ENCODE assay signal across 25 cellular contexts in the genomic region with DNA sequence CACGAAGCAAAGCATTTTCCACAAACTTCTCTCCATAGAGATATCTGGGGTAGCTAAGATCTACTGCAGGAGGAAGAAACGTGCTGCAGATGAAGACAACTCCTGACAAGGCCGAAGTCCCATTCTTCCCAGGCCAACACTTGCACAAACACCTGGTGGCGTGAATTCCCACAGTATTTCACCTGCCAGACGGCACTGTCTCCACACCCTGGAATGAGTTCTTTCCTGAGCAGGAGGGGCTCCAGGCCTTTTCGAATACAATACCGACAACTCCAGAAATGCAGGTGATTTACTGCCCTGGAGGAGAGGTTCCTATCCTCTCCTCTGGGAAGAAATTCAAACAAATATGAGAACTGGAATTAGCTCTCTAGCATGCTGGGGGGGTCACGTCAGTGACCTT.
DNase-seq lines count a peak whose midpoint lies in the region; ATAC-seq and TF ChIP-seq lines count a peak whose summit lies in the region.
"Had no signal": no experiment of that assay in that cellular context is flagged by ENCODE, and none has a peak within 500 bp of the region (broad histone marks: within the 10 kb centered on the region; RNA-seq: fewer than 3 reads in every experiment).

No MANE protein-coding gene starts in this region.

- H3K4me1 ChIP-seq in thyroid gland (peaks cover 21 to 45% of the 10 kb centered on the region in 2 donors), left lung (no peaks in the 10 kb centered on the region), heart right ventricle (peaks cover 0 to 7% (median 0%) of the 10 kb centered on the region in 9 donors)
- H3K4me1 ChIP-seq: BE2C had no signal

- peak overlapping the region in 2 of 3 donors; percentile 71 to 82 for H3K27ac ChIP-seq in thyroid gland
- no peak overlapping the region for H3K27ac ChIP-seq in left lung
- H3K27ac ChIP-seq in heart right ventricle = no peak overlapping the region

- peak overlapping the region; percentile 78 for H3K27ac Mint-ChIP-seq in dendritic cell treated with granulocyte-macrophage colony-stimulating factor and Interleukin-4, amounts not matched to agents 40 ng/mL and 50 ng/mL, for 4 days
- peak overlapping the region in 2 of 3 experiments; percentile 5 to 31 for H3K27ac Mint-ChIP-seq in nephron
- H3K27ac Mint-ChIP-seq: CD4-positive, CD25-positive, alpha-beta regulatory T cell; CD8-positive, alpha-beta memory T cell; GM23338; HFFc6 had no signal

- H3K36me3 Mint-ChIP-seq in dendritic cell treated with granulocyte-macrophage colony-stimulating factor and Interleukin-4, amounts not matched to agents 40 ng/mL and 50 ng/mL, for 4 days (ENCODE audit: low read depth) = no peaks in the 10 kb centered on the region
- H3K36me3 Mint-ChIP-seq in nephron (ENCODE audit: low read depth) = peaks cover 17% of the 10 kb centered on the region
- H3K36me3 Mint-ChIP-seq: CD4-positive, CD25-positive, alpha-beta regulatory T cell; CD8-positive, alpha-beta memory T cell had no signal

- TF ChIP-seq CTCF in nephron (IDR thresholded peaks at IDR 0.05; ENCODE audit: unreplicated experiment in 3 of 3) = no peak
- no peak for TF ChIP-seq CTCF in thyroid gland (IDR thresholded peaks at IDR 0.05)
- no peak for TF ChIP-seq CTCF in left lung (IDR thresholded peaks at IDR 0.05)
- no peak for TF ChIP-seq CTCF in heart right ventricle (IDR thresholded peaks at IDR 0.05)

- ATAC-seq in HG03571 (IDR thresholded peaks at IDR 0.05; ENCODE audit: unreplicated experiment) (no peak), left lung (no peak), heart right ventricle (no peak)
- ATAC-seq: GM12878, HCT116, HepG2 had no signal

- H3K4me1 Mint-ChIP-seq in dendritic cell treated with granulocyte-macrophage colony-stimulating factor and Interleukin-4, amounts not matched to agents 40 ng/mL and 50 ng/mL, for 4 days (ENCODE audit: low read depth) = peaks cover 38% of the 10 kb centered on the region
- peaks cover 33% of the 10 kb centered on the region for H3K4me1 Mint-ChIP-seq in nephron

- no peak for TF ChIP-seq POLR2A in thyroid gland (IDR thresholded peaks at IDR 0.05)

- H3K4me3 Mint-ChIP-seq in dendritic cell treated with granulocyte-macrophage colony-stimulating factor and Interleukin-4, amounts not matched to agents 40 ng/mL and 50 ng/mL, for 4 days = no peak overlapping the region
- no peak overlapping the region for H3K4me3 Mint-ChIP-seq in nephron
- H3K4me3 Mint-ChIP-seq: CD4-positive, CD25-positive, alpha-beta regulatory T cell; CD8-positive, alpha-beta memory T cell; GM23338; HFFc6; IgD-negative memory B cell had no signal

- intact Hi-C loops in dendritic cell treated with granulocyte-macrophage colony-stimulating factor and Interleukin-4, amounts not matched to agents 40 ng/mL and 50 ng/mL, for 4 days (cut with micrococcal nuclease) = no loop called here
- intact Hi-C loops in thyroid gland (cut with DNase I) = no loop called here
- intact Hi-C loops in left lung (cut with DNase I) = no loop called here
- intact Hi-C loops in heart right ventricle (cut with DNase I) = loop anchor here in 1 of 10 donors (10.0 kb wide), 1 partner anchor 48 kb away; no protein-coding TSS in a partner anchor

- H3K27me3 ChIP-seq in thyroid gland = no peaks in the 10 kb centered on the region
- no peaks in the 10 kb centered on the region for H3K27me3 ChIP-seq in left lung
- no peaks in the 10 kb centered on the region for H3K27me3 ChIP-seq in heart right ventricle

- H3K4me3 ChIP-seq in thyroid gland (replicated peaks in 1 of 3) (no peak overlapping the region), left lung (no peak overlapping the region), heart right ventricle (no peak overlapping the region)
- H3K4me3 ChIP-seq: GM12878, GM23338 had no signal

- DNase-seq in islet precursor cell = peak; percentile 35
- DNase-seq in thyroid gland = no peak
- DNase-seq in NK-92 treated with Interleukin-12 subunit alpha and Interleukin-12 subunit beta, amount 100 ng/mL, for 24 hours (lab: John Stamatoyannopoulos, UW) = no peak
- DNase-seq in left lung = no peak
- DNase-seq in heart right ventricle = no peak
- DNase-seq: ACHN; BE2C; C1 segment of cervical spinal cord; CD4-positive, CD25-positive, alpha-beta regulatory T cell; CD8-positive, alpha-beta memory T cell; COR-L47; DMS 273 treated with DMSO at 0.1 percent for 48 hours; DMS53; DND-41; EL; H7; HFFc6 had no signal

- H3K9me3 ChIP-seq in thyroid gland (no peaks in the 10 kb centered on the region), left lung (no peaks in the 10 kb centered on the region), heart right ventricle (no peaks in the 10 kb centered on the region)
- H3K9me3 ChIP-seq: BE2C had no signal

- H3K9me3 Mint-ChIP-seq in dendritic cell treated with granulocyte-macrophage colony-stimulating factor and Interleukin-4, amounts not matched to agents 40 ng/mL and 50 ng/mL, for 4 days = no peaks in the 10 kb centered on the region
- no peaks in the 10 kb centered on the region for H3K9me3 Mint-ChIP-seq in nephron
- H3K9me3 Mint-ChIP-seq: CD4-positive, CD25-positive, alpha-beta regulatory T cell; CD8-positive, alpha-beta memory T cell; HFFc6; IgD-negative memory B cell had no signal

- H3K36me3 ChIP-seq in thyroid gland (no peaks in the 10 kb centered on the region), left lung (no peaks in the 10 kb centered on the region), heart right ventricle (peaks cover 0 to 17% (median 0%) of the 10 kb centered on the region in 9 donors)
- H3K36me3 ChIP-seq: BE2C had no signal

- WGBS in thyroid gland, 2 donors = 98 to 100% methylated on average over 8 of the region's 8 CpGs
- 97% methylated on average over 8 of the region's 8 CpGs for WGBS in heart right ventricle, 2 donors

- H3K27me3 Mint-ChIP-seq in dendritic cell treated with granulocyte-macrophage colony-stimulating factor and Interleukin-4, amounts not matched to agents 40 ng/mL and 50 ng/mL, for 4 days = no peaks in the 10 kb centered on the region
- peaks cover 9% of the 10 kb centered on the region for H3K27me3 Mint-ChIP-seq in nephron (ENCODE audit: low read depth)
- H3K27me3 Mint-ChIP-seq: CD4-positive, CD25-positive, alpha-beta regulatory T cell; IgD-negative memory B cell had no signal

Comparison
In these comparisons a context has a peak if more than half of its experiments do, and no peak if none do; other contexts are left out.
1. H3K27ac ChIP-seq: peak in thyroid gland (2 of 3); none in left lung (0 of 2) and heart right ventricle (0 of 10).